In genomic region chr4:52993771-52994170, GRCh38 we compare ENCODE assay signal across 24 cellular contexts.
A peak's percentile ranks its signal among the peaks of the same experiment; 100 is the strongest.
DNase-seq lines count a peak whose midpoint lies in the region; ATAC-seq and TF ChIP-seq lines count a peak whose summit lies in the region.
"Had no signal": no experiment of that assay in that cellular context is flagged by ENCODE, and none has a peak within 500 bp of the region (broad histone marks: within the 10 kb centered on the region; RNA-seq: fewer than 3 reads in every experiment).

No MANE protein-coding gene starts in this region.

- H3K27me3 Mint-ChIP-seq in activated CD4-positive, alpha-beta T cell treated with anti-CD3 and anti-CD28 coated beads, Interleukin-2, amount 10 ng/mL, durations not matched to agents 7 days and 5 days = no peaks in the 10 kb centered on the region

- TF ChIP-seq POLR2A in ovary (IDR thresholded peaks at IDR 0.05) = no peak

- H3K4me3 ChIP-seq in right atrium auricular region = no peak overlapping the region
- H3K4me3 ChIP-seq in ovary = no peak overlapping the region
- H3K4me3 ChIP-seq: MG63, Peyer's patch, SJCRH30 had no signal

- no peak overlapping the region for H3K27ac Mint-ChIP-seq in activated CD4-positive, alpha-beta T cell treated with anti-CD3 and anti-CD28 coated beads, Interleukin-2, amount 10 ng/mL, durations not matched to agents 7 days and 5 days
- H3K27ac Mint-ChIP-seq: CD14-positive monocyte had no signal

- peak; percentile 24 for ATAC-seq in Right ventricle myocardium inferior
- ATAC-seq: HCT116 had no signal

- H3K27me3 ChIP-seq in right atrium auricular region (no peaks in the 10 kb centered on the region), ovary (no peaks in the 10 kb centered on the region)
- H3K27me3 ChIP-seq: BE2C, MG63, Peyer's patch, SJCRH30 had no signal

- H3K9me3 ChIP-seq in right atrium auricular region = no peaks in the 10 kb centered on the region
- H3K9me3 ChIP-seq in ovary = no peaks in the 10 kb centered on the region
- H3K9me3 ChIP-seq: BE2C, MG63, Peyer's patch, SJCRH30 had no signal

- H3K9me3 Mint-ChIP-seq in activated CD4-positive, alpha-beta T cell treated with anti-CD3 and anti-CD28 coated beads, Interleukin-2, amount 10 ng/mL, durations not matched to agents 7 days and 5 days = peaks cover 2% of the 10 kb centered on the region

- intact Hi-C loops in Right ventricle myocardium inferior (cut with DNase I) = no loop called here
- intact Hi-C loops in cardiac septum (cut with DNase I) = no loop called here
- intact Hi-C loops in ovary (cut with DNase I) = no loop called here

- H3K4me3 Mint-ChIP-seq in activated CD4-positive, alpha-beta T cell treated with anti-CD3 and anti-CD28 coated beads, Interleukin-2, amount 10 ng/mL, durations not matched to agents 7 days and 5 days = no peak overlapping the region
- H3K4me3 Mint-ChIP-seq: CD14-positive monocyte had no signal

- CTCF ChIA-PET in activated CD4-positive, alpha-beta T cell treated with anti-CD3 and anti-CD28 coated beads, Interleukin-2, amount 10 ng/mL, durations not matched to agents 7 days and 5 days (lab: Charles Lee) = no interaction called here

- no peaks in the 10 kb centered on the region for H3K36me3 Mint-ChIP-seq in activated CD4-positive, alpha-beta T cell treated with anti-CD3 and anti-CD28 coated beads, Interleukin-2, amount 10 ng/mL, durations not matched to agents 7 days and 5 days (ENCODE audit: low read depth)

- TF ChIP-seq CTCF in right atrium auricular region (IDR thresholded peaks at IDR 0.05) = no peak
- no peak for TF ChIP-seq CTCF in ovary (IDR thresholded peaks at IDR 0.05)

- no peaks in the 10 kb centered on the region for H3K36me3 ChIP-seq in right atrium auricular region
- no peaks in the 10 kb centered on the region for H3K36me3 ChIP-seq in ovary
- H3K36me3 ChIP-seq: BE2C, Peyer's patch, SJCRH30 had no signal

- POLR2A ChIA-PET in activated CD4-positive, alpha-beta T cell treated with anti-CD3 and anti-CD28 coated beads, Interleukin-2, amount 10 ng/mL, durations not matched to agents 7 days and 5 days (lab: Charles Lee) = no interaction called here

- H3K27ac ChIP-seq in right atrium auricular region = peak overlapping the region; percentile 4 to 18
- peak overlapping the region; percentile 33 to 68 for H3K27ac ChIP-seq in ovary
- H3K27ac ChIP-seq: Peyer's patch, SJCRH30 had no signal

- H3K4me1 ChIP-seq in right atrium auricular region = peaks cover 0 to 46% of the 10 kb centered on the region in 2 donors
- peaks cover 34% of the 10 kb centered on the region for H3K4me1 ChIP-seq in ovary (ENCODE audit: insufficient read depth)
- H3K4me1 ChIP-seq: Peyer's patch had no signal

- WGBS in ovary, 3 donors = 21 to 37% (median 25%) methylated on average over 6 of the region's 6 CpGs

- no peak for TF ChIP-seq EP300 in ovary (IDR thresholded peaks at IDR 0.05)

- no peak for DNase-seq in Right ventricle myocardium inferior (ENCODE audit: missing footprints)
- no peak for DNase-seq in cardiac septum (ENCODE audit: low spot score)
- no peak for DNase-seq in right atrium auricular region (ENCODE audit: low spot score)
- DNase-seq in ovary = peak in 3 of 5 donors; percentile 45 to 65 (median 53)
- no peak for DNase-seq in activated CD4-positive, alpha-beta T cell treated with anti-CD3 and anti-CD28 coated beads, Interleukin-2, amount 10 ng/mL, durations not matched to agents 7 days and 5 days
- no peak for DNase-seq in activated CD4-positive, alpha-beta T cell treated with anti-CD3 and anti-CD28 coated beads, Interleukin-2, amount 50 U/mL, for 48 hours
- DNase-seq in SHP77 (lab: John Stamatoyannopoulos, UW) = no peak
- no peak for DNase-seq in superior temporal gyrus (ENCODE audit: extremely low spot score)
- DNase-seq: 8988T, ACHN, BE2C, Calu3, DMS79 treated with DMSO at 0.1 percent for 48 hours, GF-D8, KBM-7, MG63, NCI-H1105 treated with DMSO at 0.1 percent for 48 hours, NCI-H146, NCI-H2029 treated with DMSO at 0.1 percent for 48 hours, NCI-H446 treated with DMSO at 0.1 percent for 48 hours, Peyer's patch, SJCRH30 had no signal

- peaks cover 13% of the 10 kb centered on the region for H3K4me1 Mint-ChIP-seq in activated CD4-positive, alpha-beta T cell treated with anti-CD3 and anti-CD28 coated beads, Interleukin-2, amount 10 ng/mL, durations not matched to agents 7 days and 5 days

Comparison
In these comparisons a context has a peak if more than half of its experiments do, and no peak if none do; other contexts are left out.
1. DNase-seq: peak in ovary (3 of 5); none in Right ventricle myocardium inferior (single experiment), cardiac septum (single experiment), right atrium auricular region (single experiment), activated CD4-positive, alpha-beta T cell treated with anti-CD3 and anti-CD28 coated beads, Interleukin-2, amount 10 ng/mL, durations not matched to agents 7 days and 5 days (single experiment), activated CD4-positive, alpha-beta T cell treated with anti-CD3 and anti-CD28 coated beads, Interleukin-2, amount 50 U/mL, for 48 hours (0 of 2), SHP77 (0 of 2) and superior temporal gyrus (single experiment).